9 cellular contexts compared by ENCODE assay signal in genomic region chr12:47277972-47278448, GRCh38.
A peak's percentile ranks its signal among the peaks of the same experiment; 100 is the strongest.
DNase-seq lines count a peak whose midpoint lies in the region; ATAC-seq, FAIRE-seq and TF ChIP-seq lines count a peak whose summit lies in the region.
"Had no signal": no experiment of that assay in that cellular context is flagged by ENCODE, and none has a peak within 500 bp of the region (broad histone marks: within the 10 kb centered on the region; RNA-seq: fewer than 3 reads in every experiment).

No MANE protein-coding gene starts in this region.

- H3K27ac Mint-ChIP-seq in naive thymus-derived CD8-positive, alpha-beta T cell = peak overlapping the region; percentile 88 to 96 (median 92)

- peak; percentile 82 for DNase-seq in Caki2 (ENCODE audit: low read depth)
- DNase-seq in NCI-H460 (ENCODE audit: extremely low read depth, low read depth) = peak; percentile 81
- peak; percentile 91 for DNase-seq in mammary epithelial cell
- no peak for DNase-seq in naive thymus-derived CD8-positive, alpha-beta T cell
- no peak for DNase-seq in SK-N-DZ (ENCODE audit: low spot score)
- no peak for DNase-seq in HepG2 (ENCODE audit: low spot score)
- no peak for DNase-seq in islet precursor cell

- peak overlapping the region in 8 of 10 donors; percentile 11 to 73 (median 62) for H3K4me3 Mint-ChIP-seq in naive thymus-derived CD8-positive, alpha-beta T cell

- TF ChIP-seq EP300 in HepG2 (IDR thresholded peaks at IDR 0.05; ENCODE audit: low read depth in 2 of 2, low read length in 2 of 2) = no peak
- TF ChIP-seq EP300 in HepG2 (CRISPR knock-in tag; IDR thresholded peaks at IDR 0.05; ENCODE audit: borderline replicate concordance) = no peak

- FAIRE-seq in HepG2 (lab: Jason Lieb, UNC) = no peak

- H3K27me3 ChIP-seq in mammary epithelial cell (ENCODE audit: insufficient read depth, low read length) = no peaks in the 10 kb centered on the region
- H3K27me3 ChIP-seq in HepG2 (ENCODE audit: control insufficient read depth in 1 of 2, insufficient read depth in 2 of 2, low read length in 2 of 2) = no peaks in the 10 kb centered on the region; a peak in 1 of 5 replicates
- H3K27me3 ChIP-seq: tibial nerve had no signal

- H3K4me1 Mint-ChIP-seq in naive thymus-derived CD8-positive, alpha-beta T cell = peaks cover 33 to 84% (median 79%) of the 10 kb centered on the region in 4 donors

- in situ Hi-C loops in Caki2 (cut with HindIII; ENCODE audit: low pct_unique_long_range_greater_than_20kb, low sequenced_read_pairs) = no loop called here
- in situ Hi-C loops in mammary epithelial cell (cut with MboI; ENCODE audit: low sequenced_read_pairs in 2 of 2) = loop anchor here in 1 of 2 donors (25.0 kb wide), 1 partner anchor 191 kb away; the partner anchor contains the start of genes AMIGO2 and PCED1B
- in situ Hi-C loops in HepG2 (cut with HindIII; ENCODE audit: extremely low pct_ligation_motif_present, low pct_unique_long_range_greater_than_20kb) = no loop called here

- no peak overlapping the region for H2AFZ ChIP-seq in mammary epithelial cell (ENCODE audit: low read depth, low read length)
- H2AFZ ChIP-seq in HepG2 (ENCODE audit: low read length) = no peak overlapping the region

- H3K4me3 ChIP-seq in mammary epithelial cell (replicated peaks in 1 of 3; ENCODE audit: insufficient read depth in 1 of 3, low read depth in 2 of 3, low read length in 3 of 3) (no peak overlapping the region), HepG2 (replicated peaks in 1 of 3; ENCODE audit: insufficient read depth in 1 of 3, low read depth in 2 of 3, low read length in 3 of 3) (no peak overlapping the region)
- H3K4me3 ChIP-seq: tibial nerve had no signal

- CTCF ChIA-PET in mammary epithelial cell (lab: Charles Lee; ENCODE audit: low non-redundant PET) = no interaction called here
- CTCF ChIA-PET in HepG2 (lab: Yijun Ruan, JAX; ENCODE audit: low intra/inter-chr PET ratio, low total read pairs) = no interaction called here

- H3K36me3 ChIP-seq in mammary epithelial cell (ENCODE audit: insufficient read depth, low read length) = no peaks in the 10 kb centered on the region
- no peaks in the 10 kb centered on the region for H3K36me3 ChIP-seq in HepG2 (replicated peaks in 1 of 2; ENCODE audit: control insufficient read depth in 1 of 2, insufficient read depth in 2 of 2, low read length in 2 of 2)
- H3K36me3 ChIP-seq: tibial nerve had no signal

- peaks cover 0 to 2% (median 0%) of the 10 kb centered on the region in 3 donors for H3K36me3 Mint-ChIP-seq in naive thymus-derived CD8-positive, alpha-beta T cell

- POLR2A ChIA-PET in naive thymus-derived CD8-positive, alpha-beta T cell (lab: Charles Lee) = interaction anchor here (0.6 to 3.0 kb wide), 8 partner anchors 9 to 87 kb away, joined by 3 to 20 read pairs (median 9); no protein-coding TSS in a partner anchor
- POLR2A ChIA-PET in HepG2 (lab: Yijun Ruan, JAX) = no interaction called here

- TF ChIP-seq CTCF in mammary epithelial cell (conservative IDR thresholded peaks at IDR 0.05 in 1 of 2, IDR thresholded peaks at IDR 0.05 in 1 of 2; ENCODE audit: extremely low read depth in 1 of 2, insufficient read depth in 1 of 2, low read depth in 1 of 2, low read length in 2 of 2) = no peak
- TF ChIP-seq CTCF in HepG2 (CRISPR knock-in tag; IDR thresholded peaks at IDR 0.05) = no peak

- H3K27ac ChIP-seq in mammary epithelial cell (ENCODE audit: insufficient read depth, low read depth, low read length) = peak overlapping the region; percentile 96
- no peak overlapping the region for H3K27ac ChIP-seq in HepG2 (ENCODE audit: extremely low read length, insufficient read depth, low read length)

- TF ChIP-seq RAD21 in HepG2 (CRISPR knock-in tag; IDR thresholded peaks at IDR 0.05) = no peak

- H3K9me3 ChIP-seq in mammary epithelial cell (replicated peaks; ENCODE audit: insufficient read depth, low read length) (no peaks in the 10 kb centered on the region), HepG2 (ENCODE audit: low read length) (no peaks in the 10 kb centered on the region)
- H3K9me3 ChIP-seq: tibial nerve had no signal

- H4K20me1 ChIP-seq in mammary epithelial cell (ENCODE audit: insufficient read depth, low read length) = no peaks in the 10 kb centered on the region
- H4K20me1 ChIP-seq in HepG2 (ENCODE audit: insufficient read depth, low read length) = no peaks in the 10 kb centered on the region

- BruUV-seq in mammary epithelial cell (replicated peaks; lab: Mats Ljungman, UMichigan) (no TSS peak), HepG2 (replicated peaks; lab: Mats Ljungman, UMichigan) (no TSS peak)

- no peak for ATAC-seq in naive thymus-derived CD8-positive, alpha-beta T cell
- ATAC-seq in HepG2 = no peak
- ATAC-seq in HG03025 (IDR thresholded peaks at IDR 0.05; ENCODE audit: low FRiP score, unreplicated experiment) = no peak

- H3K79me2 ChIP-seq in mammary epithelial cell (ENCODE audit: insufficient read depth, low read length) (no peaks in the 10 kb centered on the region), HepG2 (ENCODE audit: insufficient read depth, low read length) (no peaks in the 10 kb centered on the region)

- H3K4me2 ChIP-seq in mammary epithelial cell (ENCODE audit: insufficient read depth, low read depth, low read length) (peak overlapping the region; percentile 7), HepG2 (ENCODE audit: low read depth, low read length) (no peak overlapping the region)

- peaks cover 0 to 2% (median 0%) of the 10 kb centered on the region in 9 donors for H3K9me3 Mint-ChIP-seq in naive thymus-derived CD8-positive, alpha-beta T cell

- H3K9ac ChIP-seq in mammary epithelial cell (ENCODE audit: insufficient read depth, low read length) = no peak overlapping the region
- H3K9ac ChIP-seq in HepG2 (ENCODE audit: insufficient read depth, low read depth, low read length) = no peak overlapping the region

- WGBS in mammary epithelial cell (ENCODE audit: low coverage, missing lambda C conversion rate) = 10% methylated on average over 1 of the region's 1 CpG
- 0% methylated on average over 1 of the region's 1 CpG for WGBS in HepG2 (ENCODE audit: low lambda C conversion rate)

- dilution Hi-C loops in mammary epithelial cell (cut with HindIII; ENCODE audit: low sequenced_read_pairs) = no loop called here

- H3K27me3 Mint-ChIP-seq in naive thymus-derived CD8-positive, alpha-beta T cell = no peaks in the 10 kb centered on the region

- H3K4me1 ChIP-seq in mammary epithelial cell (ENCODE audit: insufficient read depth, low read length) (peaks cover 61% of the 10 kb centered on the region), HepG2 (ENCODE audit: insufficient read depth, low read length) (peaks cover 12% of the 10 kb centered on the region)

- TF ChIP-seq POLR2A in HepG2 (IDR thresholded peaks at IDR 0.05; ENCODE audit: insufficient read depth in 1 of 2, low read depth in 2 of 2, low read length in 2 of 2) = no peak

- intact Hi-C loops in mammary epithelial cell (cut with micrococcal nuclease) (no loop called here), HepG2 (cut with micrococcal nuclease; ENCODE audit: unreplicated experiment) (no loop called here)

TF ChIP-seq in HepG2, 621 proteins besides CTCF, POLR2A, EP300 and RAD21 (continues in another document):
- TF ChIP-seq ZNF383 (CRISPR knock-in tag; IDR thresholded peaks at IDR 0.05; ENCODE audit: borderline replicate concordance) (no peak), RFXANK (CRISPR knock-in tag; IDR thresholded peaks at IDR 0.05) (no peak), ZNF253 (CRISPR knock-in tag; IDR thresholded peaks at IDR 0.05; ENCODE audit: borderline replicate concordance) (no peak), ZNF230 (CRISPR knock-in tag; IDR thresholded peaks at IDR 0.05) (no peak), ZNF569 (CRISPR knock-in tag; IDR thresholded peaks at IDR 0.05; ENCODE audit: borderline replicate concordance) (no peak), POLR2G (IDR thresholded peaks at IDR 0.05; ENCODE audit: low read depth, low read length) (no peak), SOX5 (CRISPR knock-in tag; IDR thresholded peaks at IDR 0.05; ENCODE audit: borderline replicate concordance) (no peak), U2AF1 (optimal IDR thresholded peaks at IDR 0.05; ENCODE audit: low read depth, low read length) (no peak), FOXO1 (CRISPR knock-in tag; IDR thresholded peaks at IDR 0.05) (no peak), EED (CRISPR knock-in tag; IDR thresholded peaks at IDR 0.05) (no peak), RFX1 (IDR thresholded peaks at IDR 0.05) (no peak), NFATC3 (CRISPR knock-in tag; IDR thresholded peaks at IDR 0.05) (no peak)
- TF ChIP-seq, protein P1, sequence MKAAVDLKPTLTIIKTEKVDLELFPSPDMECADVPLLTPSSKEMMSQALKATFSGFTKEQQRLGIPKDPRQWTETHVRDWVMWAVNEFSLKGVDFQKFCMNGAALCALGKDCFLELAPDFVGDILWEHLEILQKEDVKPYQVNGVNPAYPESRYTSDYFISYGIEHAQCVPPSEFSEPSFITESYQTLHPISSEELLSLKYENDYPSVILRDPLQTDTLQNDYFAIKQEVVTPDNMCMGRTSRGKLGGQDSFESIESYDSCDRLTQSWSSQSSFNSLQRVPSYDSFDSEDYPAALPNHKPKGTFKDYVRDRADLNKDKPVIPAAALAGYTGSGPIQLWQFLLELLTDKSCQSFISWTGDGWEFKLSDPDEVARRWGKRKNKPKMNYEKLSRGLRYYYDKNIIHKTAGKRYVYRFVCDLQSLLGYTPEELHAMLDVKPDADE (CRISPR knock-in tag; IDR thresholded peaks at IDR 0.05) = no peak
- TF ChIP-seq, protein P2, sequence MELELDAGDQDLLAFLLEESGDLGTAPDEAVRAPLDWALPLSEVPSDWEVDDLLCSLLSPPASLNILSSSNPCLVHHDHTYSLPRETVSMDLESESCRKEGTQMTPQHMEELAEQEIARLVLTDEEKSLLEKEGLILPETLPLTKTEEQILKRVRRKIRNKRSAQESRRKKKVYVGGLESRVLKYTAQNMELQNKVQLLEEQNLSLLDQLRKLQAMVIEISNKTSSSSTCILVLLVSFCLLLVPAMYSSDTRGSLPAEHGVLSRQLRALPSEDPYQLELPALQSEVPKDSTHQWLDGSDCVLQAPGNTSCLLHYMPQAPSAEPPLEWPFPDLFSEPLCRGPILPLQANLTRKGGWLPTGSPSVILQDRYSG (CRISPR knock-in tag; IDR thresholded peaks at IDR 0.05) = no peak
- TF ChIP-seq, protein P3, sequence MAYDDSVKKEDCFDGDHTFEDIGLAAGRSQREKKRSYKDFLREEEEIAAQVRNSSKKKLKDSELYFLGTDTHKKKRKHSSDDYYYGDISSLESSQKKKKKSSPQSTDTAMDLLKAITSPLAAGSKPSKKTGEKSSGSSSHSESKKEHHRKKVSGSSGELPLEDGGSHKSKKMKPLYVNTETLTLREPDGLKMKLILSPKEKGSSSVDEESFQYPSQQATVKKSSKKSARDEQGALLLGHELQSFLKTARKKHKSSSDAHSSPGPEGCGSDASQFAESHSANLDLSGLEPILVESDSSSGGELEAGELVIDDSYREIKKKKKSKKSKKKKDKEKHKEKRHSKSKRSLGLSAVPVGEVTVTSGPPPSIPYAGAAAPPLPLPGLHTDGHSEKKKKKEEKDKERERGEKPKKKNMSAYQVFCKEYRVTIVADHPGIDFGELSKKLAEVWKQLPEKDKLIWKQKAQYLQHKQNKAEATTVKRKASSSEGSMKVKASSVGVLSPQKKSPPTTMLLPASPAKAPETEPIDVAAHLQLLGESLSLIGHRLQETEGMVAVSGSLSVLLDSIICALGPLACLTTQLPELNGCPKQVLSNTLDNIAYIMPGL (CRISPR knock-in tag; IDR thresholded peaks at IDR 0.05; ENCODE audit: borderline replicate concordance in 1 of 2, low read depth in 1 of 2) = no peak

Comparison
In these comparisons a context has a peak if more than half of its experiments do, and no peak if none do; other contexts are left out.
1. DNase-seq: peak in Caki2 (single experiment), NCI-H460 (single experiment) and mammary epithelial cell (single experiment); none in naive thymus-derived CD8-positive, alpha-beta T cell (0 of 10), SK-N-DZ (single experiment), HepG2 (single experiment) and islet precursor cell (single experiment).